1 cellular context compared by ENCODE assay signal in the genomic region with DNA sequence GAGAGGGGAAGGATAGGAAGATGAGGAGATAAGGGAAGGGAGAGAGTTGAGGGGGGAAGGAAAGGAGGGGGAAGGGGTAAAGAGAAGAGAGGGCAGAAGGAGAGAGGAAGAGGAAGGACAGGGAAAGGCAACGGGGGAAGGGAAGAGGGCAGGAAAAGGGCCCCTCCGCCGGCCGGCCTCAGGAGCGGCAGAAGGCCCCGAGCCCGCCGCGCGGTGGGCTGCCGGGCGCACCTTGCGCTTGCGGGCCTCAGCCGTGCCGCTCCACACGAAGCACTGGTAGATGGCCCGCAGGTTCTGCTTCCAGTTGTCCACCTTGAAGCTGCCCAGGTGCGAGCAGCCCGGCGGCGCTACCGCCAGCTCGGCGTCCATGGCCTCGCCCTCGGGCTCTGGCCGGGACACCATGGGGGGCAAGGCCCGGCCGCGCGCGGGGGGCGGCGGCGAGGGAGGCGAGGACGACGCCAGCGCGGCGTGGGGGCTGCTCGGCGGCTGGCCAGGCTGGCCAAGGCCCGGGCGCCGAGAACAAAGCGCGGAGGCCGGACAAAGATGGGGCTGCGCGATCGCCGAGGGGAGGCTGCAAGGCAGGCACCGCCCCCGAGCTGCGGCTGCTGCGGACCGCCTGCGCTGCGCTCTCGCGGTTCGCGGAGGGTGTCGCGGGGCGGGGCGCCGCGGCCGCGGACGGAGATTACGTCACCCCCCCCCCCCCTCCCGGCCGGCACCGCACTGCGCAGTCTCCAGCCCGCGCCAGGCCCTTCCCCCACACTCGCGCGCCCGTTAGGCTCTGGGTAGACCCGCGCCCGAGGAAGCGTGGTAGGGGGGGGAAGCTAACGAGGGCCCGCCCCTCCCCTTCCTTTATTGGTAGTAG.
TF ChIP-seq lines count a peak whose summit lies in the region.

USP22 (minus strand) TSS at position 578 of the 862 bp plus-strand sequence; CDS start at position 402, 176 bp downstream.

TF ChIP-seq in GM12878, 131 proteins besides CTCF, POLR2A, EP300 and RAD21 (continued from another document and continues in another):
- TF ChIP-seq ZNF592 (IDR thresholded peaks at IDR 0.05): 0 out of 2 replicates have a peak, but pooled peaks have one; percentile 8
- TF ChIP-seq, protein P1, sequence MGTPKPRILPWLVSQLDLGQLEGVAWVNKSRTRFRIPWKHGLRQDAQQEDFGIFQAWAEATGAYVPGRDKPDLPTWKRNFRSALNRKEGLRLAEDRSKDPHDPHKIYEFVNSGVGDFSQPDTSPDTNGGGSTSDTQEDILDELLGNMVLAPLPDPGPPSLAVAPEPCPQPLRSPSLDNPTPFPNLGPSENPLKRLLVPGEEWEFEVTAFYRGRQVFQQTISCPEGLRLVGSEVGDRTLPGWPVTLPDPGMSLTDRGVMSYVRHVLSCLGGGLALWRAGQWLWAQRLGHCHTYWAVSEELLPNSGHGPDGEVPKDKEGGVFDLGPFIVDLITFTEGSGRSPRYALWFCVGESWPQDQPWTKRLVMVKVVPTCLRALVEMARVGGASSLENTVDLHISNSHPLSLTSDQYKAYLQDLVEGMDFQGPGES (IDR thresholded peaks at IDR 0.05): no peak
- TF ChIP-seq ZNF24 (IDR thresholded peaks at IDR 0.05): no peak
- TF ChIP-seq PAX8 (IDR thresholded peaks at IDR 0.05): no peak
- TF ChIP-seq TAF1 (IDR thresholded peaks at IDR 0.05; ENCODE audit: borderline replicate concordance, low read depth, low read length): peak; percentile 71; the same call in 1 of the 2 replicates
- no peak for TF ChIP-seq WRNIP1 (IDR thresholded peaks at IDR 0.05; ENCODE audit: borderline replicate concordance, low read depth, low read length)
- 0 out of 2 replicates have a peak, but pooled peaks have one; percentile 80 for TF ChIP-seq SMARCA5 (IDR thresholded peaks at IDR 0.05)
- TF ChIP-seq ESRRA (IDR thresholded peaks at IDR 0.05; ENCODE audit: low read length): no peak
- TF ChIP-seq RELA (IDR thresholded peaks at IDR 0.05; ENCODE audit: borderline replicate concordance, partially characterized antibody): peak; percentile 31
- 0 out of 2 replicates have a peak, but pooled peaks have one; percentile 35 for TF ChIP-seq TCF3 (IDR thresholded peaks at IDR 0.05; ENCODE audit: borderline replicate concordance, insufficient read depth, low read depth, low read length)
- TF ChIP-seq, protein P2, sequence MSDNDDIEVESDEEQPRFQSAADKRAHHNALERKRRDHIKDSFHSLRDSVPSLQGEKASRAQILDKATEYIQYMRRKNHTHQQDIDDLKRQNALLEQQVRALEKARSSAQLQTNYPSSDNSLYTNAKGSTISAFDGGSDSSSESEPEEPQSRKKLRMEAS (IDR thresholded peaks at IDR 0.05; ENCODE audit: low read depth, low read length): no peak
- TF ChIP-seq, protein P3, sequence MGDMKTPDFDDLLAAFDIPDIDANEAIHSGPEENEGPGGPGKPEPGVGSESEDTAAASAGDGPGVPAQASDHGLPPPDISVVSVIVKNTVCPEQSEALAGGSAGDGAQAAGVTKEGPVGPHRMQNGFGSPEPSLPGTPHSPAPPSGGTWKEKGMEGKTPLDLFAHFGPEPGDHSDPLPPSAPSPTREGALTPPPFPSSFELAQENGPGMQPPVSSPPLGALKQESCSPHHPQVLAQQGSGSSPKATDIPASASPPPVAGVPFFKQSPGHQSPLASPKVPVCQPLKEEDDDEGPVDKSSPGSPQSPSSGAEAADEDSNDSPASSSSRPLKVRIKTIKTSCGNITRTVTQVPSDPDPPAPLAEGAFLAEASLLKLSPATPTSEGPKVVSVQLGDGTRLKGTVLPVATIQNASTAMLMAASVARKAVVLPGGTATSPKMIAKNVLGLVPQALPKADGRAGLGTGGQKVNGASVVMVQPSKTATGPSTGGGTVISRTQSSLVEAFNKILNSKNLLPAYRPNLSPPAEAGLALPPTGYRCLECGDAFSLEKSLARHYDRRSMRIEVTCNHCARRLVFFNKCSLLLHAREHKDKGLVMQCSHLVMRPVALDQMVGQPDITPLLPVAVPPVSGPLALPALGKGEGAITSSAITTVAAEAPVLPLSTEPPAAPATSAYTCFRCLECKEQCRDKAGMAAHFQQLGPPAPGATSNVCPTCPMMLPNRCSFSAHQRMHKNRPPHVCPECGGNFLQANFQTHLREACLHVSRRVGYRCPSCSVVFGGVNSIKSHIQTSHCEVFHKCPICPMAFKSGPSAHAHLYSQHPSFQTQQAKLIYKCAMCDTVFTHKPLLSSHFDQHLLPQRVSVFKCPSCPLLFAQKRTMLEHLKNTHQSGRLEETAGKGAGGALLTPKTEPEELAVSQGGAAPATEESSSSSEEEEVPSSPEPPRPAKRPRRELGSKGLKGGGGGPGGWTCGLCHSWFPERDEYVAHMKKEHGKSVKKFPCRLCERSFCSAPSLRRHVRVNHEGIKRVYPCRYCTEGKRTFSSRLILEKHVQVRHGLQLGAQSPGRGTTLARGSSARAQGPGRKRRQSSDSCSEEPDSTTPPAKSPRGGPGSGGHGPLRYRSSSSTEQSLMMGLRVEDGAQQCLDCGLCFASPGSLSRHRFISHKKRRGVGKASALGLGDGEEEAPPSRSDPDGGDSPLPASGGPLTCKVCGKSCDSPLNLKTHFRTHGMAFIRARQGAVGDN (IDR thresholded peaks at IDR 0.05): peak; percentile 80
- TF ChIP-seq RBBP5 (conservative IDR thresholded peaks at IDR 0.05): no peak
- no peak for TF ChIP-seq CBFB (IDR thresholded peaks at IDR 0.05; ENCODE audit: low read depth)
- TF ChIP-seq EZH2 (IDR thresholded peaks at IDR 0.05; ENCODE audit: borderline replicate concordance, control insufficient read depth, low read depth, low read length): no peak
- no peak; the same call in 1 of the 2 replicates for TF ChIP-seq ZNF217 (IDR thresholded peaks at IDR 0.05)
- no peak for TF ChIP-seq NFXL1 (IDR thresholded peaks at IDR 0.05; ENCODE audit: borderline replicate concordance)
- TF ChIP-seq SMC3 (IDR thresholded peaks at IDR 0.05; ENCODE audit: borderline replicate concordance, low read length): no peak
- TF ChIP-seq SUPT20H (IDR thresholded peaks at IDR 0.05; ENCODE audit: borderline replicate concordance, control insufficient read depth, low read depth, low read length): no peak
- TF ChIP-seq, protein P4, sequence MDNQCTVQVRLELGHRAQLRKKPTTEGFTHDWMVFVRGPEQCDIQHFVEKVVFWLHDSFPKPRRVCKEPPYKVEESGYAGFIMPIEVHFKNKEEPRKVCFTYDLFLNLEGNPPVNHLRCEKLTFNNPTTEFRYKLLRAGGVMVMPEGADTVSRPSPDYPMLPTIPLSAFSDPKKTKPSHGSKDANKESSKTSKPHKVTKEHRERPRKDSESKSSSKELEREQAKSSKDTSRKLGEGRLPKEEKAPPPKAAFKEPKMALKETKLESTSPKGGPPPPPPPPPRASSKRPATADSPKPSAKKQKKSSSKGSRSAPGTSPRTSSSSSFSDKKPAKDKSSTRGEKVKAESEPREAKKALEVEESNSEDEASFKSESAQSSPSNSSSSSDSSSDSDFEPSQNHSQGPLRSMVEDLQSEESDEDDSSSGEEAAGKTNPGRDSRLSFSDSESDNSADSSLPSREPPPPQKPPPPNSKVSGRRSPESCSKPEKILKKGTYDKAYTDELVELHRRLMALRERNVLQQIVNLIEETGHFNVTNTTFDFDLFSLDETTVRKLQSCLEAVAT (IDR thresholded peaks at IDR 0.05): no peak
- no peak for TF ChIP-seq SKIL (IDR thresholded peaks at IDR 0.05; ENCODE audit: low read depth, poor library complexity, severe bottlenecking)
- TF ChIP-seq NR2C1 (IDR thresholded peaks at IDR 0.05): peak; percentile 22; the same call in 1 of the 2 replicates
- 0 out of 4 replicates have a peak, but pooled peaks of 1 of the 2 experiments have one; percentile 23 for TF ChIP-seq IKZF2 (IDR thresholded peaks at IDR 0.05)
- no peak for TF ChIP-seq CEBPB (IDR thresholded peaks at IDR 0.05; ENCODE audit: borderline replicate concordance in 1 of 2, low read depth in 2 of 2, low read length in 2 of 2)
- no peak for TF ChIP-seq CBX5 (IDR thresholded peaks at IDR 0.05; ENCODE audit: low read depth)
- peak in 1 of 2 experiments; percentile 9; a peak in 1 of 4 replicates for TF ChIP-seq ETV6 (conservative IDR thresholded peaks at IDR 0.05 in 1 of 2, IDR thresholded peaks at IDR 0.05 in 1 of 2; ENCODE audit: borderline replicate concordance in 1 of 2, low read depth in 1 of 2)
- no peak for TF ChIP-seq RAD51 (IDR thresholded peaks at IDR 0.05)
- no peak for TF ChIP-seq BMI1 (IDR thresholded peaks at IDR 0.05; ENCODE audit: borderline replicate concordance)
- peak; percentile 100 for TF ChIP-seq LARP7 (IDR thresholded peaks at IDR 0.05)
- 0 out of 2 replicates have a peak, but pooled peaks have one; percentile 38 for TF ChIP-seq PAX5 (IDR thresholded peaks at IDR 0.05; ENCODE audit: borderline replicate concordance, low read depth, low read length)
- 0 out of 2 replicates have a peak, but pooled peaks have one; percentile 6 for TF ChIP-seq TCF12 (IDR thresholded peaks at IDR 0.05; ENCODE audit: low read depth, low read length)
- TF ChIP-seq ATF3 (IDR thresholded peaks at IDR 0.05; ENCODE audit: borderline replicate concordance, extremely low read depth, low read depth, low read length): no peak
- TF ChIP-seq CHD2 (IDR thresholded peaks at IDR 0.05; ENCODE audit: borderline replicate concordance, low read depth, low read length): peak; percentile 90
- no peak for TF ChIP-seq IRF4 (IDR thresholded peaks at IDR 0.05; ENCODE audit: low read depth, low read length)
- TF ChIP-seq SPI1 (IDR thresholded peaks at IDR 0.05; ENCODE audit: borderline replicate concordance, insufficient read depth, low read depth, low read length): 0 out of 2 replicates have a peak, but pooled peaks have one; percentile 16
- peak; percentile 79 for TF ChIP-seq YY1 (IDR thresholded peaks at IDR 0.05; ENCODE audit: low read depth, low read length)
- no peak for TF ChIP-seq KAT2A (conservative IDR thresholded peaks at IDR 0.05; ENCODE audit: control insufficient read depth, low read depth, low read length)
- TF ChIP-seq ZNF384 (IDR thresholded peaks at IDR 0.05; ENCODE audit: borderline replicate concordance, low read depth, low read length): no peak
- TF ChIP-seq TARDBP (IDR thresholded peaks at IDR 0.05; ENCODE audit: borderline replicate concordance): no peak
- 0 out of 3 replicates have a peak, but pooled peaks have one; percentile 30 for TF ChIP-seq POU2F2 (IDR thresholded peaks at IDR 0.05; ENCODE audit: borderline replicate concordance, low read depth, low read length)
- TF ChIP-seq, protein P5, sequence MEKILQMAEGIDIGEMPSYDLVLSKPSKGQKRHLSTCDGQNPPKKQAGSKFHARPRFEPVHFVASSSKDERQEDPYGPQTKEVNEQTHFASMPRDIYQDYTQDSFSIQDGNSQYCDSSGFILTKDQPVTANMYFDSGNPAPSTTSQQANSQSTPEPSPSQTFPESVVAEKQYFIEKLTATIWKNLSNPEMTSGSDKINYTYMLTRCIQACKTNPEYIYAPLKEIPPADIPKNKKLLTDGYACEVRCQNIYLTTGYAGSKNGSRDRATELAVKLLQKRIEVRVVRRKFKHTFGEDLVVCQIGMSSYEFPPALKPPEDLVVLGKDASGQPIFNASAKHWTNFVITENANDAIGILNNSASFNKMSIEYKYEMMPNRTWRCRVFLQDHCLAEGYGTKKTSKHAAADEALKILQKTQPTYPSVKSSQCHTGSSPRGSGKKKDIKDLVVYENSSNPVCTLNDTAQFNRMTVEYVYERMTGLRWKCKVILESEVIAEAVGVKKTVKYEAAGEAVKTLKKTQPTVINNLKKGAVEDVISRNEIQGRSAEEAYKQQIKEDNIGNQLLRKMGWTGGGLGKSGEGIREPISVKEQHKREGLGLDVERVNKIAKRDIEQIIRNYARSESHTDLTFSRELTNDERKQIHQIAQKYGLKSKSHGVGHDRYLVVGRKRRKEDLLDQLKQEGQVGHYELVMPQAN (conservative IDR thresholded peaks at IDR 0.05): peak; percentile 87
- peak; percentile 79 for TF ChIP-seq IKZF1 (conservative IDR thresholded peaks at IDR 0.05)
- peak; percentile 20 to 28; a peak in 3 of 4 replicates for TF ChIP-seq BHLHE40 (IDR thresholded peaks at IDR 0.05; ENCODE audit: borderline replicate concordance in 1 of 2, low read depth in 2 of 2, low read length in 1 of 2)
- TF ChIP-seq KDM1A (IDR thresholded peaks at IDR 0.05; ENCODE audit: borderline replicate concordance): no peak
- peak; percentile 95 for TF ChIP-seq GATAD2B (conservative IDR thresholded peaks at IDR 0.05; ENCODE audit: low read depth)
